ENCODE assay signal across 17 cellular contexts in genomic region chr1:185926562-185926961, GRCh38.
DNase-seq lines count a peak whose midpoint lies in the region; FAIRE-seq and TF ChIP-seq lines count a peak whose summit lies in the region.
"Had no signal": no experiment of that assay in that cellular context is flagged by ENCODE, and none has a peak within 500 bp of the region (broad histone marks: within the 10 kb centered on the region; RNA-seq: fewer than 3 reads in every experiment).

No MANE protein-coding gene starts in this region.

- no peaks in the 10 kb centered on the region for H3K9me3 ChIP-seq in esophagus muscularis mucosa
- H3K9me3 ChIP-seq: mucosa of descending colon had no signal

- no peaks in the 10 kb centered on the region for H3K27me3 ChIP-seq in esophagus muscularis mucosa
- H3K27me3 ChIP-seq: cardiac muscle cell had no signal

- no peak for FAIRE-seq in frontal cortex (lab: Jason Lieb, UNC)

- no peaks in the 10 kb centered on the region for H3K36me3 ChIP-seq in esophagus muscularis mucosa

- H3K4me1 ChIP-seq in esophagus muscularis mucosa = peaks cover 0 to 35% (median 32%) of the 10 kb centered on the region in 4 donors

- TF ChIP-seq CTCF in esophagus muscularis mucosa (IDR thresholded peaks at IDR 0.05) (no peak), retinal pigment epithelial cell (conservative IDR thresholded peaks at IDR 0.05; ENCODE audit: low read depth, low read length) (no peak)

- intact Hi-C loops in esophagus muscularis mucosa (cut with DNase I) = no loop called here

- peak; percentile 12 to 79 (median 36) for DNase-seq in NCI-H1417 (lab: John Stamatoyannopoulos, UW)
- DNase-seq in NCI-H1417 treated with DMSO at 0.1 percent for 48 hours (lab: John Stamatoyannopoulos, UW) = no peak
- peak; percentile 68 for DNase-seq in NCI-H69 (lab: John Stamatoyannopoulos, UW)
- DNase-seq in esophagus muscularis mucosa (ENCODE audit: extremely low spot score) = no peak
- peak; percentile 20 for DNase-seq in retinal pigment epithelial cell (ENCODE audit: low read depth)
- no peak for DNase-seq in NCI-H2029 (lab: John Stamatoyannopoulos, UW)
- no peak for DNase-seq in NCI-H524 (lab: John Stamatoyannopoulos, UW)
- no peak for DNase-seq in frontal cortex (ENCODE audit: low spot score in 2 of 2)
- DNase-seq: activated naive CD4-positive, alpha-beta T cell; immature natural killer cell; mucosa of descending colon; NCI-H1694 treated with DMSO at 0.1 percent for 48 hours; NCI-H526 treated with DMSO at 0.1 percent for 48 hours; RPMI8226 had no signal

- H3K4me3 ChIP-seq in esophagus muscularis mucosa (no peak overlapping the region), retinal pigment epithelial cell (ENCODE audit: low read length) (no peak overlapping the region)
- H3K4me3 ChIP-seq: cardiac muscle cell, mucosa of descending colon had no signal

- TF ChIP-seq POLR2A in esophagus muscularis mucosa (IDR thresholded peaks at IDR 0.05; ENCODE audit: low read depth) = no peak

- no peak for TF ChIP-seq EP300 in esophagus muscularis mucosa (IDR thresholded peaks at IDR 0.05)

- 23% methylated on average over 3 of the region's 3 CpGs for WGBS in esophagus muscularis mucosa

- peak overlapping the region; percentile 36 to 62 (median 53) for H3K27ac ChIP-seq in esophagus muscularis mucosa (replicated peaks in 1 of 4)
- H3K27ac ChIP-seq: 22Rv1, cardiac muscle cell, HL-60 had no signal

Comparison
In these comparisons a context has a peak if more than half of its experiments do, and no peak if none do; other contexts are left out.
1. DNase-seq: peak in NCI-H1417 (3 of 3), NCI-H69 (single experiment) and retinal pigment epithelial cell (single experiment); none in NCI-H1417 treated with DMSO at 0.1 percent for 48 hours (single experiment), esophagus muscularis mucosa (single experiment), NCI-H2029 (single experiment), NCI-H524 (0 of 2) and frontal cortex (0 of 2).